1 cellular context compared by ENCODE assay signal in the genomic region with DNA sequence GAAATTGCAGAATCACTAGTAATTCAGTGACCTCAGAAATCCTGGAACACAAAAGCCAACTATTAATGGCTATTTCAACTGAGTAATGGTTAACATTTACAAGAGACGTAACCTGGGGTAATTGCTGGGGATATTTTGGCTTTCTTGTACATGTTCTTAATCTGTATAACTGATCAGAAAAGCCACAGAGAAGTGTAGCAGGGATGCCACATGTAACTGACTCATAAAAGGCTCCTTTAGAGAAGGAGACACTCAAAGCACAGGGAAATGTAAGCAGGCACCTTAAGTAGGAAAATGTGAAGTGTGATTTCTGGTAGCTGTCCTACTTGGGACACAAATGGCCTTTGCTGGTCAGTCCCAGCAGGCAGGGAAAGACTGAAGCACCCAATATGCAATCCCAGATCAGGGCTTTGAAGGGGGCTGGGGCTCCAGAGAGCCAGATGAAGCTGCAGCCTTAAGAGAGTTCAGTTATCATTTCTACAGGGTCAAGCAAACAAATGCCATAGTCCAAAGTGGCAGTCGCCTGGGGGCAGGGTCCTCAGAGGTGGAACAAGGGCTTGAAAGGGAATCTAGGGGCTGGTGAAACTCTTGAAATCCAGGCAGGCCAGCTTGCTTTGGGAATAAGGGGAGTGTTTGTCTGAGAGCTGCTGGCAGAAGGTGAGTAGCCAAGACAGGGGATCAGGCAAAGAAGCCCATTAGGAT.
TF ChIP-seq lines count a peak whose summit lies in the region.

No MANE protein-coding gene starts in this region.

TF ChIP-seq in HepG2, 621 proteins besides CTCF, POLR2A, EP300 and RAD21 (continues in another document):
- TF ChIP-seq RORA (CRISPR knock-in tag; IDR thresholded peaks at IDR 0.05) (no peak), ZNF432 (CRISPR knock-in tag; IDR thresholded peaks at IDR 0.05; ENCODE audit: borderline replicate concordance) (no peak), HDAC2 (CRISPR knock-in tag; IDR thresholded peaks at IDR 0.05) (peak; percentile 78; the same call in 1 of the 2 replicates), ZNF644 (CRISPR knock-in tag; IDR thresholded peaks at IDR 0.05; ENCODE audit: low read depth) (peak; percentile 61; the same call in 1 of the 2 replicates), ZNF724P (CRISPR knock-in tag; IDR thresholded peaks at IDR 0.05; ENCODE audit: borderline replicate concordance) (no peak), TBX2 (CRISPR knock-in tag; IDR thresholded peaks at IDR 0.05; ENCODE audit: borderline replicate concordance) (no peak), RXRB (CRISPR knock-in tag; IDR thresholded peaks at IDR 0.05; ENCODE audit: borderline replicate concordance) (peak; percentile 64; the same call in 1 of the 2 replicates), SRSF1 (optimal IDR thresholded peaks at IDR 0.05; ENCODE audit: low read depth, low read length) (no peak), PTBP1 (IDR thresholded peaks at IDR 0.05; ENCODE audit: low read depth, low read length, poor library complexity, severe bottlenecking) (no peak), FOXC1 (CRISPR knock-in tag; IDR thresholded peaks at IDR 0.05; ENCODE audit: borderline replicate concordance) (0 out of 2 replicates have a peak, but pooled peaks have one; percentile 22), ZNF350 (CRISPR knock-in tag; IDR thresholded peaks at IDR 0.05; ENCODE audit: borderline replicate concordance, low read depth) (no peak), GLI4 (CRISPR knock-in tag; IDR thresholded peaks at IDR 0.05; ENCODE audit: borderline replicate concordance) (no peak), RBAK (CRISPR knock-in tag; IDR thresholded peaks at IDR 0.05) (no peak), ZNF879 (CRISPR knock-in tag; IDR thresholded peaks at IDR 0.05) (no peak), NR2F6 (IDR thresholded peaks at IDR 0.05) (peak; percentile 79), NR2F6 (CRISPR knock-in tag; IDR thresholded peaks at IDR 0.05) (peak; percentile 65), ZNF33A (CRISPR knock-in tag; IDR thresholded peaks at IDR 0.05; ENCODE audit: borderline replicate concordance) (no peak), HES4 (CRISPR knock-in tag; IDR thresholded peaks at IDR 0.05; ENCODE audit: borderline replicate concordance) (no peak), KDM6A (CRISPR knock-in tag; IDR thresholded peaks at IDR 0.05; ENCODE audit: low read depth) (0 out of 2 replicates have a peak, but pooled peaks have one; percentile 36), ZBTB3 (CRISPR knock-in tag; IDR thresholded peaks at IDR 0.05; ENCODE audit: borderline replicate concordance, low read depth) (no peak), ZNF138 (CRISPR knock-in tag; IDR thresholded peaks at IDR 0.05; ENCODE audit: low read depth) (no peak), FOXA1 (IDR thresholded peaks at IDR 0.05) (no peak), FOXA1 (CRISPR knock-in tag; IDR thresholded peaks at IDR 0.05) (peak; percentile 29; the same call in 1 of the 2 replicates), REPIN1 (CRISPR knock-in tag; IDR thresholded peaks at IDR 0.05; ENCODE audit: borderline replicate concordance, low read depth) (0 out of 2 replicates have a peak, but pooled peaks have one; percentile 17), SMAD3 (CRISPR knock-in tag; IDR thresholded peaks at IDR 0.05) (0 out of 2 replicates have a peak, but pooled peaks have one; percentile 8), NR2F1 (CRISPR knock-in tag; IDR thresholded peaks at IDR 0.05) (peak in 1 of 2 experiments; percentile 20; a peak in 1 of 4 replicates), ZNF83 (CRISPR knock-in tag; IDR thresholded peaks at IDR 0.05; ENCODE audit: borderline replicate concordance) (no peak), ATF7 (IDR thresholded peaks at IDR 0.05) (no peak), ATF7 (CRISPR knock-in tag; IDR thresholded peaks at IDR 0.05) (no peak), ZNF780A (CRISPR knock-in tag; IDR thresholded peaks at IDR 0.05) (no peak), ZNF232 (CRISPR knock-in tag; IDR thresholded peaks at IDR 0.05; ENCODE audit: borderline replicate concordance) (no peak), TCF7 (IDR thresholded peaks at IDR 0.05; ENCODE audit: low read depth) (peak; percentile 42; the same call in 1 of the 2 replicates), MED8 (CRISPR knock-in tag; IDR thresholded peaks at IDR 0.05; ENCODE audit: insufficient replicate concordance) (no peak), ZNF572 (CRISPR knock-in tag; IDR thresholded peaks at IDR 0.05) (no peak), PRPF4 (IDR thresholded peaks at IDR 0.05; ENCODE audit: low read depth, low read length, poor library complexity, severe bottlenecking) (no peak), HMG20A (CRISPR knock-in tag; IDR thresholded peaks at IDR 0.05; ENCODE audit: borderline replicate concordance) (peak; percentile 50), ZBTB7B (CRISPR knock-in tag; IDR thresholded peaks at IDR 0.05) (peak; percentile 81)
- TF ChIP-seq, protein P1, sequence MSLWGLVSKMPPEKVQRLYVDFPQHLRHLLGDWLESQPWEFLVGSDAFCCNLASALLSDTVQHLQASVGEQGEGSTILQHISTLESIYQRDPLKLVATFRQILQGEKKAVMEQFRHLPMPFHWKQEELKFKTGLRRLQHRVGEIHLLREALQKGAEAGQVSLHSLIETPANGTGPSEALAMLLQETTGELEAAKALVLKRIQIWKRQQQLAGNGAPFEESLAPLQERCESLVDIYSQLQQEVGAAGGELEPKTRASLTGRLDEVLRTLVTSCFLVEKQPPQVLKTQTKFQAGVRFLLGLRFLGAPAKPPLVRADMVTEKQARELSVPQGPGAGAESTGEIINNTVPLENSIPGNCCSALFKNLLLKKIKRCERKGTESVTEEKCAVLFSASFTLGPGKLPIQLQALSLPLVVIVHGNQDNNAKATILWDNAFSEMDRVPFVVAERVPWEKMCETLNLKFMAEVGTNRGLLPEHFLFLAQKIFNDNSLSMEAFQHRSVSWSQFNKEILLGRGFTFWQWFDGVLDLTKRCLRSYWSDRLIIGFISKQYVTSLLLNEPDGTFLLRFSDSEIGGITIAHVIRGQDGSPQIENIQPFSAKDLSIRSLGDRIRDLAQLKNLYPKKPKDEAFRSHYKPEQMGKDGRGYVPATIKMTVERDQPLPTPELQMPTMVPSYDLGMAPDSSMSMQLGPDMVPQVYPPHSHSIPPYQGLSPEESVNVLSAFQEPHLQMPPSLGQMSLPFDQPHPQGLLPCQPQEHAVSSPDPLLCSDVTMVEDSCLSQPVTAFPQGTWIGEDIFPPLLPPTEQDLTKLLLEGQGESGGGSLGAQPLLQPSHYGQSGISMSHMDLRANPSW (CRISPR knock-in tag; IDR thresholded peaks at IDR 0.05; ENCODE audit: borderline replicate concordance), result no peak
- TF ChIP-seq, protein P2, sequence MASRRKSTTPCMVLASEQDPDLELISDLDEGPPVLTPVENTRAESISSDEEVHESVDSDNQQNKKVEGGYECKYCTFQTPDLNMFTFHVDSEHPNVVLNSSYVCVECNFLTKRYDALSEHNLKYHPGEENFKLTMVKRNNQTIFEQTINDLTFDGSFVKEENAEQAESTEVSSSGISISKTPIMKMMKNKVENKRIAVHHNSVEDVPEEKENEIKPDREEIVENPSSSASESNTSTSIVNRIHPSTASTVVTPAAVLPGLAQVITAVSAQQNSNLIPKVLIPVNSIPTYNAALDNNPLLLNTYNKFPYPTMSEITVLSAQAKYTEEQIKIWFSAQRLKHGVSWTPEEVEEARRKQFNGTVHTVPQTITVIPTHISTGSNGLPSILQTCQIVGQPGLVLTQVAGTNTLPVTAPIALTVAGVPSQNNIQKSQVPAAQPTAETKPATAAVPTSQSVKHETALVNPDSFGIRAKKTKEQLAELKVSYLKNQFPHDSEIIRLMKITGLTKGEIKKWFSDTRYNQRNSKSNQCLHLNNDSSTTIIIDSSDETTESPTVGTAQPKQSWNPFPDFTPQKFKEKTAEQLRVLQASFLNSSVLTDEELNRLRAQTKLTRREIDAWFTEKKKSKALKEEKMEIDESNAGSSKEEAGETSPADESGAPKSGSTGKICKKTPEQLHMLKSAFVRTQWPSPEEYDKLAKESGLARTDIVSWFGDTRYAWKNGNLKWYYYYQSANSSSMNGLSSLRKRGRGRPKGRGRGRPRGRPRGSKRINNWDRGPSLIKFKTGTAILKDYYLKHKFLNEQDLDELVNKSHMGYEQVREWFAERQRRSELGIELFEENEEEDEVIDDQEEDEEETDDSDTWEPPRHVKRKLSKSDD (CRISPR knock-in tag; IDR thresholded peaks at IDR 0.05; ENCODE audit: low read depth), result no peak
- TF ChIP-seq, protein P3, sequence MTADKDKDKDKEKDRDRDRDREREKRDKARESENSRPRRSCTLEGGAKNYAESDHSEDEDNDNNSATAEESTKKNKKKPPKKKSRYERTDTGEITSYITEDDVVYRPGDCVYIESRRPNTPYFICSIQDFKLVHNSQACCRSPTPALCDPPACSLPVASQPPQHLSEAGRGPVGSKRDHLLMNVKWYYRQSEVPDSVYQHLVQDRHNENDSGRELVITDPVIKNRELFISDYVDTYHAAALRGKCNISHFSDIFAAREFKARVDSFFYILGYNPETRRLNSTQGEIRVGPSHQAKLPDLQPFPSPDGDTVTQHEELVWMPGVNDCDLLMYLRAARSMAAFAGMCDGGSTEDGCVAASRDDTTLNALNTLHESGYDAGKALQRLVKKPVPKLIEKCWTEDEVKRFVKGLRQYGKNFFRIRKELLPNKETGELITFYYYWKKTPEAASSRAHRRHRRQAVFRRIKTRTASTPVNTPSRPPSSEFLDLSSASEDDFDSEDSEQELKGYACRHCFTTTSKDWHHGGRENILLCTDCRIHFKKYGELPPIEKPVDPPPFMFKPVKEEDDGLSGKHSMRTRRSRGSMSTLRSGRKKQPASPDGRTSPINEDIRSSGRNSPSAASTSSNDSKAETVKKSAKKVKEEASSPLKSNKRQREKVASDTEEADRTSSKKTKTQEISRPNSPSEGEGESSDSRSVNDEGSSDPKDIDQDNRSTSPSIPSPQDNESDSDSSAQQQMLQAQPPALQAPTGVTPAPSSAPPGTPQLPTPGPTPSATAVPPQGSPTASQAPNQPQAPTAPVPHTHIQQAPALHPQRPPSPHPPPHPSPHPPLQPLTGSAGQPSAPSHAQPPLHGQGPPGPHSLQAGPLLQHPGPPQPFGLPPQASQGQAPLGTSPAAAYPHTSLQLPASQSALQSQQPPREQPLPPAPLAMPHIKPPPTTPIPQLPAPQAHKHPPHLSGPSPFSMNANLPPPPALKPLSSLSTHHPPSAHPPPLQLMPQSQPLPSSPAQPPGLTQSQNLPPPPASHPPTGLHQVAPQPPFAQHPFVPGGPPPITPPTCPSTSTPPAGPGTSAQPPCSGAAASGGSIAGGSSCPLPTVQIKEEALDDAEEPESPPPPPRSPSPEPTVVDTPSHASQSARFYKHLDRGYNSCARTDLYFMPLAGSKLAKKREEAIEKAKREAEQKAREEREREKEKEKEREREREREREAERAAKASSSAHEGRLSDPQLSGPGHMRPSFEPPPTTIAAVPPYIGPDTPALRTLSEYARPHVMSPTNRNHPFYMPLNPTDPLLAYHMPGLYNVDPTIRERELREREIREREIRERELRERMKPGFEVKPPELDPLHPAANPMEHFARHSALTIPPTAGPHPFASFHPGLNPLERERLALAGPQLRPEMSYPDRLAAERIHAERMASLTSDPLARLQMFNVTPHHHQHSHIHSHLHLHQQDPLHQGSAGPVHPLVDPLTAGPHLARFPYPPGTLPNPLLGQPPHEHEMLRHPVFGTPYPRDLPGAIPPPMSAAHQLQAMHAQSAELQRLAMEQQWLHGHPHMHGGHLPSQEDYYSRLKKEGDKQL (CRISPR knock-in tag; IDR thresholded peaks at IDR 0.05; ENCODE audit: low read depth), result 0 out of 2 replicates have a peak, but pooled peaks have one; percentile 27
- TF ChIP-seq, protein P4, sequence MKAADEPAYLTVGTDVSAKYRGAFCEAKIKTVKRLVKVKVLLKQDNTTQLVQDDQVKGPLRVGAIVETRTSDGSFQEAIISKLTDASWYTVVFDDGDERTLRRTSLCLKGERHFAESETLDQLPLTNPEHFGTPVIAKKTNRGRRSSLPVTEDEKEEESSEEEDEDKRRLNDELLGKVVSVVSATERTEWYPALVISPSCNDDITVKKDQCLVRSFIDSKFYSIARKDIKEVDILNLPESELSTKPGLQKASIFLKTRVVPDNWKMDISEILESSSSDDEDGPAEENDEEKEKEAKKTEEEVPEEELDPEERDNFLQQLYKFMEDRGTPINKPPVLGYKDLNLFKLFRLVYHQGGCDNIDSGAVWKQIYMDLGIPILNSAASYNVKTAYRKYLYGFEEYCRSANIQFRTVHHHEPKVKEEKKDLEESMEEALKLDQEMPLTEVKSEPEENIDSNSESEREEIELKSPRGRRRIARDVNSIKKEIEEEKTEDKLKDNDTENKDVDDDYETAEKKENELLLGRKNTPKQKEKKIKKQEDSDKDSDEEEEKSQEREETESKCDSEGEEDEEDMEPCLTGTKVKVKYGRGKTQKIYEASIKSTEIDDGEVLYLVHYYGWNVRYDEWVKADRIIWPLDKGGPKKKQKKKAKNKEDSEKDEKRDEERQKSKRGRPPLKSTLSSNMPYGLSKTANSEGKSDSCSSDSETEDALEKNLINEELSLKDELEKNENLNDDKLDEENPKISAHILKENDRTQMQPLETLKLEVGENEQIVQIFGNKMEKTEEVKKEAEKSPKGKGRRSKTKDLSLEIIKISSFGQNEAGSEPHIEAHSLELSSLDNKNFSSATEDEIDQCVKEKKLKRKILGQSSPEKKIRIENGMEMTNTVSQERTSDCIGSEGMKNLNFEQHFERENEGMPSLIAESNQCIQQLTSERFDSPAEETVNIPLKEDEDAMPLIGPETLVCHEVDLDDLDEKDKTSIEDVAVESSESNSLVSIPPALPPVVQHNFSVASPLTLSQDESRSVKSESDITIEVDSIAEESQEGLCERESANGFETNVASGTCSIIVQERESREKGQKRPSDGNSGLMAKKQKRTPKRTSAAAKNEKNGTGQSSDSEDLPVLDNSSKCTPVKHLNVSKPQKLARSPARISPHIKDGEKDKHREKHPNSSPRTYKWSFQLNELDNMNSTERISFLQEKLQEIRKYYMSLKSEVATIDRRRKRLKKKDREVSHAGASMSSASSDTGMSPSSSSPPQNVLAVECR (CRISPR knock-in tag; IDR thresholded peaks at IDR 0.05; ENCODE audit: borderline replicate concordance), result peak; percentile 35; the same call in 1 of the 2 replicates
- TF ChIP-seq, protein P5, sequence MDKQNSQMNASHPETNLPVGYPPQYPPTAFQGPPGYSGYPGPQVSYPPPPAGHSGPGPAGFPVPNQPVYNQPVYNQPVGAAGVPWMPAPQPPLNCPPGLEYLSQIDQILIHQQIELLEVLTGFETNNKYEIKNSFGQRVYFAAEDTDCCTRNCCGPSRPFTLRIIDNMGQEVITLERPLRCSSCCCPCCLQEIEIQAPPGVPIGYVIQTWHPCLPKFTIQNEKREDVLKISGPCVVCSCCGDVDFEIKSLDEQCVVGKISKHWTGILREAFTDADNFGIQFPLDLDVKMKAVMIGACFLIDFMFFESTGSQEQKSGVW (CRISPR knock-in tag; IDR thresholded peaks at IDR 0.05; ENCODE audit: borderline replicate concordance), result no peak
- TF ChIP-seq, protein P6, sequence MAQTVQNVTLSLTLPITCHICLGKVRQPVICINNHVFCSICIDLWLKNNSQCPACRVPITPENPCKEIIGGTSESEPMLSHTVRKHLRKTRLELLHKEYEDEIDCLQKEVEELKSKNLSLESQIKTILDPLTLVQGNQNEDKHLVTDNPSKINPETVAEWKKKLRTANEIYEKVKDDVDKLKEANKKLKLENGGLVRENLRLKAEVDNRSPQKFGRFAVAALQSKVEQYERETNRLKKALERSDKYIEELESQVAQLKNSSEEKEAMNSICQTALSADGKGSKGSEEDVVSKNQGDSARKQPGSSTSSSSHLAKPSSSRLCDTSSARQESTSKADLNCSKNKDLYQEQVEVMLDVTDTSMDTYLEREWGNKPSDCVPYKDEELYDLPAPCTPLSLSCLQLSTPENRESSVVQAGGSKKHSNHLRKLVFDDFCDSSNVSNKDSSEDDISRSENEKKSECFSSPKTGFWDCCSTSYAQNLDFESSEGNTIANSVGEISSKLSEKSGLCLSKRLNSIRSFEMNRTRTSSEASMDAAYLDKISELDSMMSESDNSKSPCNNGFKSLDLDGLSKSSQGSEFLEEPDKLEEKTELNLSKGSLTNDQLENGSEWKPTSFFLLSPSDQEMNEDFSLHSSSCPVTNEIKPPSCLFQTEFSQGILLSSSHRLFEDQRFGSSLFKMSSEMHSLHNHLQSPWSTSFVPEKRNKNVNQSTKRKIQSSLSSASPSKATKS (CRISPR knock-in tag; IDR thresholded peaks at IDR 0.05), result no peak
